Comparison of ENCODE assay signal across 13 cellular contexts in the genomic region with DNA sequence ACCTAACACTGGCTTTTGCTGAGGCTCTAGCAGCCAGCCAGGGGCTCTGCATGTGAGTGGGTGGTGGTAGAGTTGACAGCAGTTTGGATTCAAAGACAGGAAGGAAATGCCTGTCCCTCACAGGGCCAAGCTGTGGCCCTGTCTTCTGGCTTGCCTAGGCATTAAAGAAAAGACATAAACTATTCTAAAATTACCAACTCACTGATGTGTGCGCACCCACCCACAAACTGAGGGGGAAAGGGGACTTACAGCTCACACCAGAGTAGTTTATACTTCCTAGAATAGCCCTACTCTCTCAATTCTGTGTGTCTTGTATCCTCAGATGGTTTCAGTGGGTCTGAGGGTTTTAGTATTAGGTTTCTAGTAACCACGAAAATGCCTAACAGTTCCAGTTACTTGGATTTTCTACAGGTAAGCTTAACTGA. TPM values are rescaled to one million over a fixed set of nuclear protein-coding genes. Genes with fewer than 3 reads are reported as not detected.
DNase-seq lines count a peak whose midpoint lies in the region; ATAC-seq and TF ChIP-seq lines count a peak whose summit lies in the region.
"Had no signal": no experiment of that assay in that cellular context is flagged by ENCODE, and none has a peak within 500 bp of the region (broad histone marks: within the 10 kb centered on the region; RNA-seq: fewer than 3 reads in every experiment).

No MANE protein-coding gene starts in this region.

- CTCF ChIA-PET in activated CD8-positive, alpha-beta T cell treated with anti-CD3 and anti-CD28 coated beads, Interleukin-2, amount 10 ng/mL, durations not matched to agents 7 days and 5 days (lab: Charles Lee), result interaction anchor here (1.0 to 3.4 kb wide), 9 partner anchors 8 to 180 kb away, joined by 3 to 15 read pairs (median 5); no protein-coding TSS in a partner anchor

- POLR2A ChIA-PET in activated CD8-positive, alpha-beta T cell treated with anti-CD3 and anti-CD28 coated beads, Interleukin-2, amount 10 ng/mL, durations not matched to agents 7 days and 5 days (lab: Charles Lee), result interaction anchor here (1.3 kb wide), 1 partner anchor 181 kb away, joined by 3 read pairs; no protein-coding TSS in a partner anchor

- no peaks in the 10 kb centered on the region for H3K27me3 ChIP-seq in right cardiac atrium (ENCODE audit: control insufficient read depth, insufficient read depth)
- H3K27me3 ChIP-seq: neutrophil, uterus had no signal

- WGBS in right cardiac atrium, result 73% methylated on average over 2 of the region's 2 CpGs

- DNase-seq in GM20000 (ENCODE audit: low spot score) (peak; percentile 44), right cardiac atrium (no peak), NCI-H446 treated with DMSO at 0.1 percent for 48 hours (lab: John Stamatoyannopoulos, UW) (no peak), NCI-H1930 (lab: John Stamatoyannopoulos, UW) (no peak), posterior vena cava (ENCODE audit: low spot score) (no peak)
- peak; percentile 66 for DNase-seq in activated CD8-positive, alpha-beta T cell treated with anti-CD3 and anti-CD28 coated beads, Interleukin-2, amount 10 ng/mL, durations not matched to agents 7 days and 5 days
- DNase-seq: activated naive CD4-positive, alpha-beta T cell treated with anti-CD3 and anti-CD28 coated beads for 36 hours; DMS79 treated with DMSO at 0.1 percent for 48 hours; uterus had no signal

- no peaks in the 10 kb centered on the region for H3K27me3 Mint-ChIP-seq in activated CD8-positive, alpha-beta T cell treated with anti-CD3 and anti-CD28 coated beads, Interleukin-2, amount 10 ng/mL, durations not matched to agents 7 days and 5 days (ENCODE audit: low read depth)

- H3K9me3 Mint-ChIP-seq in activated CD8-positive, alpha-beta T cell treated with anti-CD3 and anti-CD28 coated beads, Interleukin-2, amount 10 ng/mL, durations not matched to agents 7 days and 5 days (ENCODE audit: insufficient read depth), result no peaks in the 10 kb centered on the region
- H3K9me3 Mint-ChIP-seq: activated naive CD4-positive, alpha-beta T cell treated with anti-CD3 and anti-CD28 coated beads for 36 hours had no signal

- H3K27ac ChIP-seq in right cardiac atrium (ENCODE audit: low read length), result no peak overlapping the region
- H3K27ac ChIP-seq: uterus had no signal

- peak overlapping the region; percentile 91 for H3K27ac Mint-ChIP-seq in activated CD8-positive, alpha-beta T cell treated with anti-CD3 and anti-CD28 coated beads, Interleukin-2, amount 10 ng/mL, durations not matched to agents 7 days and 5 days
- H3K27ac Mint-ChIP-seq: activated naive CD4-positive, alpha-beta T cell treated with anti-CD3 and anti-CD28 coated beads for 36 hours had no signal

- no peaks in the 10 kb centered on the region for H3K9me3 ChIP-seq in right cardiac atrium (ENCODE audit: control insufficient read depth, low read length)
- H3K9me3 ChIP-seq: neutrophil, uterus had no signal

- H3K4me3 Mint-ChIP-seq in activated CD8-positive, alpha-beta T cell treated with anti-CD3 and anti-CD28 coated beads, Interleukin-2, amount 10 ng/mL, durations not matched to agents 7 days and 5 days, result peak overlapping the region; percentile 26
- H3K4me3 Mint-ChIP-seq: activated naive CD4-positive, alpha-beta T cell treated with anti-CD3 and anti-CD28 coated beads for 36 hours had no signal

- intact Hi-C loops in right cardiac atrium (cut with DNase I), result no loop called here
- intact Hi-C loops in posterior vena cava (cut with DNase I), result no loop called here

- peaks cover 86% of the 10 kb centered on the region for H3K4me1 Mint-ChIP-seq in activated CD8-positive, alpha-beta T cell treated with anti-CD3 and anti-CD28 coated beads, Interleukin-2, amount 10 ng/mL, durations not matched to agents 7 days and 5 days (ENCODE audit: low read depth)

- peaks cover 64% of the 10 kb centered on the region for H3K36me3 Mint-ChIP-seq in activated CD8-positive, alpha-beta T cell treated with anti-CD3 and anti-CD28 coated beads, Interleukin-2, amount 10 ng/mL, durations not matched to agents 7 days and 5 days (ENCODE audit: low read depth)

- TF ChIP-seq CTCF in GM20000 (IDR thresholded peaks at IDR 0.05; ENCODE audit: extremely low read depth, missing control alignments), result no peak

- no peak overlapping the region for H3K4me3 ChIP-seq in right cardiac atrium (ENCODE audit: low read length)
- H3K4me3 ChIP-seq: uterus had no signal

- peak; percentile 73 for ATAC-seq in GM18511 (IDR thresholded peaks at IDR 0.05; ENCODE audit: unreplicated experiment)
- ATAC-seq in HG03064 (IDR thresholded peaks at IDR 0.05; ENCODE audit: low read depth, unreplicated experiment), result peak; percentile 68
- ATAC-seq in activated CD8-positive, alpha-beta T cell treated with anti-CD3 and anti-CD28 coated beads, Interleukin-2, amount 10 ng/mL, durations not matched to agents 7 days and 5 days, result peak; percentile 69
- ATAC-seq in right cardiac atrium, result no peak
- ATAC-seq: SK-N-SH treated with all-trans-retinoic acid at 6 μM for 48 hours had no signal

- no peaks in the 10 kb centered on the region for H3K4me1 ChIP-seq in right cardiac atrium (ENCODE audit: control insufficient read depth, insufficient read depth, low read length)
- H3K4me1 ChIP-seq: uterus had no signal

RNA-seq across cellular contexts. Expression of a gene that starts 18.3 kb away (rescaled TPM):
- 1 to 10 TPM; 1.4 to 1.6 TPM for total RNA-seq in activated CD8-positive, alpha-beta T cell treated with anti-CD3 and anti-CD28 coated beads, Interleukin-2, amount 10 ng/mL, durations not matched to agents 7 days and 5 days
- total RNA-seq in right cardiac atrium (not detected), posterior vena cava (under 1 TPM in 1 of 2 donors, not detected in 1; 0.29 TPM)
- polyA plus RNA-seq in right cardiac atrium, result not detected

RNA-seq across cellular contexts. Expression of a gene that starts 34.1 kb away (rescaled TPM):
- not detected for total RNA-seq in activated CD8-positive, alpha-beta T cell treated with anti-CD3 and anti-CD28 coated beads, Interleukin-2, amount 10 ng/mL, durations not matched to agents 7 days and 5 days
- total RNA-seq in right cardiac atrium, result not detected
- polyA plus RNA-seq in right cardiac atrium, result not detected
- total RNA-seq in posterior vena cava, result not detected
- total RNA-seq: activated naive CD4-positive, alpha-beta T cell treated with anti-CD3 and anti-CD28 coated beads for 36 hours; uterus had no signal

Comparison
In these comparisons a context has a peak if more than half of its experiments do, and no peak if none do; other contexts are left out.
1. ATAC-seq: peak in GM18511 (single experiment), HG03064 (single experiment) and activated CD8-positive, alpha-beta T cell treated with anti-CD3 and anti-CD28 coated beads, Interleukin-2, amount 10 ng/mL, durations not matched to agents 7 days and 5 days (single experiment); none in right cardiac atrium (0 of 2).
2. DNase-seq: peak in GM20000 (single experiment) and activated CD8-positive, alpha-beta T cell treated with anti-CD3 and anti-CD28 coated beads, Interleukin-2, amount 10 ng/mL, durations not matched to agents 7 days and 5 days (single experiment); none in right cardiac atrium (0 of 3), NCI-H446 treated with DMSO at 0.1 percent for 48 hours (single experiment), NCI-H1930 (0 of 2) and posterior vena cava (single experiment).